26 cellular contexts compared by ENCODE assay signal in genomic region chr14:101398011-101398410, GRCh38.
"Had no signal": no experiment of that assay in that cellular context is flagged by ENCODE, and none has a peak within 500 bp of the region (broad histone marks: within the 10 kb centered on the region; RNA-seq: fewer than 3 reads in every experiment).

No MANE protein-coding gene starts in this region.

- H3K27ac ChIP-seq: epithelial cell of prostate, gastrocnemius medialis, lower lobe of right lung, neural progenitor cell, ovary, psoas muscle, skin epidermis, spleen, thoracic aorta, tibial nerve, upper lobe of left lung, uterus had no signal

- DNase-seq: dorsolateral prefrontal cortex; effector CD4-positive, alpha-beta T cell; foreskin fibroblast; gastrocnemius medialis; head of caudate nucleus; left ventricle myocardium superior; lower lobe of right lung; naive thymus-derived CD4-positive, alpha-beta T cell; nucleus accumbens; ovary; psoas muscle; right cardiac atrium; spleen; stimulated activated naive B cell treated with anti-CD40 and anti-IgM and Interleukin-4, amounts not matched to agents 10 μg/mL and 1 μg/mL and 100 μg/mL, for 72 hours; upper lobe of left lung; uterus had no signal

- H3K4me3 ChIP-seq: dorsolateral prefrontal cortex, gastrocnemius medialis, lower lobe of right lung, neural progenitor cell, ovary, psoas muscle, skin epidermis, spleen, thoracic aorta, tibial nerve, upper lobe of left lung, uterus had no signal

- ATAC-seq: esophagus mucosa; gastrocnemius medialis; left ventricle myocardium superior; lower lobe of right lung; naive thymus-derived CD4-positive, alpha-beta T cell; psoas muscle; right cardiac atrium; stimulated activated naive B cell treated with anti-CD40 and anti-IgM and Interleukin-4, amounts not matched to agents 10 μg/mL and 1 μg/mL and 100 μg/mL, for 72 hours had no signal

- H3K36me3 Mint-ChIP-seq: neural progenitor cell; stimulated activated naive B cell treated with anti-CD40 and anti-IgM and Interleukin-4, amounts not matched to agents 10 μg/mL and 1 μg/mL and 100 μg/mL, for 72 hours had no signal

- H3K4me1 Mint-ChIP-seq: neural progenitor cell had no signal

- H3K27ac Mint-ChIP-seq: naive thymus-derived CD4-positive, alpha-beta T cell; nephron; neural progenitor cell; stimulated activated naive B cell treated with anti-CD40 and anti-IgM and Interleukin-4, amounts not matched to agents 10 μg/mL and 1 μg/mL and 100 μg/mL, for 72 hours had no signal

- H3K9me3 Mint-ChIP-seq: stimulated activated naive B cell treated with anti-CD40 and anti-IgM and Interleukin-4, amounts not matched to agents 10 μg/mL and 1 μg/mL and 100 μg/mL, for 72 hours had no signal

- H3K4me1 ChIP-seq: gastrocnemius medialis, neural progenitor cell, psoas muscle, uterus had no signal

- H3K4me3 Mint-ChIP-seq: naive thymus-derived CD4-positive, alpha-beta T cell; nephron; stimulated activated naive B cell treated with anti-CD40 and anti-IgM and Interleukin-4, amounts not matched to agents 10 μg/mL and 1 μg/mL and 100 μg/mL, for 72 hours; stimulated activated naive CD8-positive, alpha-beta T cell treated with anti-CD3 and anti-CD28 coated beads, Interleukin-15, Interleukin-2, amounts not matched to agents 100 ng/mL and 50 ng/mL, for 24 hours had no signal

- H2AFZ ChIP-seq: neural progenitor cell had no signal

- H3K9ac ChIP-seq: neural progenitor cell had no signal

- H3K27me3 ChIP-seq: gastrocnemius medialis, neural progenitor cell, ovary, tibial nerve, upper lobe of left lung, uterus had no signal

- H3K9me3 ChIP-seq: gastrocnemius medialis, lower lobe of right lung, ovary, psoas muscle, spleen, thoracic aorta, tibial nerve, upper lobe of left lung, uterus had no signal

- FAIRE-seq: colon, keratinocyte had no signal

- H3K4me2 ChIP-seq: neural progenitor cell had no signal

- H3K36me3 ChIP-seq: gastrocnemius medialis, lower lobe of right lung, neural progenitor cell, ovary, spleen, thoracic aorta, tibial nerve, upper lobe of left lung, uterus had no signal
